21 cellular contexts compared by ENCODE assay signal in genomic region chr12:66896797-66897196, GRCh38.
"Had no signal": no experiment of that assay in that cellular context is flagged by ENCODE, and none has a peak within 500 bp of the region (broad histone marks: within the 10 kb centered on the region; RNA-seq: fewer than 3 reads in every experiment).

No MANE protein-coding gene starts in this region.

- H3K27ac ChIP-seq: body of pancreas, epithelial cell of prostate had no signal

- H3K9me3 ChIP-seq: body of pancreas had no signal

- H3K27me3 ChIP-seq: body of pancreas had no signal

- ATAC-seq: activated CD8-positive, alpha-beta T cell treated with anti-CD3 and anti-CD28 coated beads for 36 hours; activated T-cell treated with anti-CD3 and anti-CD28 coated beads, Interleukin-2, amount 50 U/mL, for 4 hours; activated T-helper 17 cell treated with anti-CD3 and anti-CD28 coated beads, Interleukin-2, amount 50 U/mL, for 72 hours; body of pancreas; effector memory CD8-positive, alpha-beta T cell had no signal

- H3K4me1 ChIP-seq: body of pancreas had no signal

- H3K4me3 ChIP-seq: body of pancreas had no signal

- DNase-seq: activated CD4-positive, alpha-beta T cell treated with anti-CD3 and anti-CD28 coated beads for 1 hour; activated CD4-positive, alpha-beta T cell treated with anti-CD3 and anti-CD28 coated beads for 48 hours; activated CD4-positive, alpha-beta T cell treated with anti-CD3 and anti-CD28 coated beads, Interleukin-2, amount 50 U/mL, for 1 hour; activated CD4-positive, alpha-beta T cell treated with anti-CD3 and anti-CD28 coated beads, Interleukin-2, amount 50 U/mL, for 48 hours; activated CD8-positive, alpha-beta memory T cell treated with anti-CD3 and anti-CD28 coated beads for 24 hours; activated CD8-positive, alpha-beta T cell treated with anti-CD3 and anti-CD28 coated beads for 36 hours; activated effector memory CD4-positive, alpha-beta T cell treated with Interleukin-2 at 50 U/mL for 16 hours; activated gamma-delta T cell treated with Interleukin-2 at 50 U/mL for 16 hours; activated naive CD4-positive, alpha-beta T cell treated with anti-CD3 and anti-CD28 coated beads, Interleukin-2, amount 50 U/mL, for 16 hours; activated naive CD4-positive, alpha-beta T cell treated with Interleukin-2 at 50 U/mL for 16 hours; activated T-cell treated with anti-CD3 and anti-CD28 coated beads, Interleukin-2, amount 50 U/mL, for 4 hours; amniotic stem cell; body of pancreas; cortex of kidney; dermis blood vessel endothelial cell; effector CD4-positive, alpha-beta T cell; effector memory CD8-positive, alpha-beta T cell; foreskin melanocyte; T-helper 2 cell had no signal
